15 cellular contexts compared by ENCODE assay signal in the genomic region with DNA sequence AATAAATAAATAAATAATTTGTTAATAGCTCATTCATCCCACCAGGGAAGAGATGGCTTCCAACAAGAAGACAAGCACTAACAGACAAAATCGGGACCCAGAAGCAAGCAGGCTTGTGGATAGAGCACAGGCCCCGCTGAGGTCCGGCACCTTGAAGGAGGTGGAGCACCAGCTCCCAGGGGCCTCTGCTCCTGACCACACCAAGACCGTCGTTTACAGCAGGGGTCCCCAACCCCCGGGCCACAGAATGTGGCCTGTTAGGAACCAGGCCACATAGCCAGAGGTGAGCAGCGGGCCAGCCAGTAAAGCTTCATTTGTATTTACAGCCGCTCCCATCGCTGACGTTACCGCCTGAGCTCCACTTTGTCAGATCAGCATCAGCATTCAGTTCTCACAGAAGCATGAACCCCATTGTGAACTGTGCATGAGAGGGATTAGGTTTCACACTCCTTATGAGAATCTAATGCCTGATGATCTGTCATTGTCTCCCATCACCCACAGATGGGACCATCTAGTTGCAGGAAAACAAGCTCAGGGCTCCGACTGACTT. TPM values are rescaled to one million over a fixed set of nuclear protein-coding genes. Genes with fewer than 3 reads are reported as not detected.
DNase-seq lines count a peak whose midpoint lies in the region; ATAC-seq and TF ChIP-seq lines count a peak whose summit lies in the region.
"Had no signal": no experiment of that assay in that cellular context is flagged by ENCODE, and none has a peak within 500 bp of the region (broad histone marks: within the 10 kb centered on the region; RNA-seq: fewer than 3 reads in every experiment).

No MANE protein-coding gene starts in this region.

- H3K27me3 ChIP-seq in ascending aorta (no peaks in the 10 kb centered on the region), esophagus muscularis mucosa (no peaks in the 10 kb centered on the region), psoas muscle (ENCODE audit: insufficient read depth in 3 of 3, low read length in 2 of 3) (no peaks in the 10 kb centered on the region), upper lobe of right lung (no peaks in the 10 kb centered on the region)

- no peak for TF ChIP-seq CTCF in ascending aorta (IDR thresholded peaks at IDR 0.05)
- no peak for TF ChIP-seq CTCF in esophagus muscularis mucosa (IDR thresholded peaks at IDR 0.05)
- no peak for TF ChIP-seq CTCF in psoas muscle (IDR thresholded peaks at IDR 0.05)
- no peak for TF ChIP-seq CTCF in upper lobe of right lung (IDR thresholded peaks at IDR 0.05)

- TF ChIP-seq POLR2A in esophagus muscularis mucosa (IDR thresholded peaks at IDR 0.05; ENCODE audit: low read depth): no peak

- no peak for TF ChIP-seq EP300 in esophagus muscularis mucosa (IDR thresholded peaks at IDR 0.05)

- H3K4me3 ChIP-seq in ascending aorta (no peak overlapping the region), esophagus muscularis mucosa (no peak overlapping the region), psoas muscle (no peak overlapping the region), upper lobe of right lung (no peak overlapping the region)
- H3K4me3 ChIP-seq: A549 had no signal

- ATAC-seq in psoas muscle (no peak), upper lobe of right lung (no peak), HG03432 (IDR thresholded peaks at IDR 0.05; ENCODE audit: unreplicated experiment) (no peak), GM21529 (IDR thresholded peaks at IDR 0.05; ENCODE audit: unreplicated experiment) (no peak)
- ATAC-seq: A549; CD8-positive, alpha-beta T cell had no signal

- no peaks in the 10 kb centered on the region for H3K36me3 ChIP-seq in ascending aorta
- no peaks in the 10 kb centered on the region for H3K36me3 ChIP-seq in esophagus muscularis mucosa
- no peaks in the 10 kb centered on the region for H3K36me3 ChIP-seq in psoas muscle (ENCODE audit: insufficient read depth in 1 of 2, low read depth in 1 of 2)
- H3K36me3 ChIP-seq in upper lobe of right lung: no peaks in the 10 kb centered on the region

- WGBS in esophagus muscularis mucosa: 93% methylated on average over 11 of the region's 12 CpGs
- 80 to 95% (median 95%) methylated on average over 12 of the region's 12 CpGs for WGBS in psoas muscle, 3 donors

- DNase-seq in ascending aorta (ENCODE audit: low spot score in 2 of 2): no peak
- no peak for DNase-seq in esophagus muscularis mucosa (ENCODE audit: extremely low spot score)
- DNase-seq in psoas muscle: peak in 1 of 2 donors; percentile 15
- peak; percentile 45 for DNase-seq in upper lobe of right lung
- no peak for DNase-seq in NCI-H1694 treated with DMSO at 0.1 percent for 48 hours (lab: John Stamatoyannopoulos, UW)
- DNase-seq: CD8-positive, alpha-beta T cell; COR-L47; DMS153; DMS79 treated with DMSO at 0.1 percent for 48 hours; EL; HCEC 1CT; IMR-90 had no signal

- intact Hi-C loops in ascending aorta (cut with DNase I) (loop anchor here (10.0 kb wide), 1 partner anchor 166 kb away; no protein-coding TSS in a partner anchor), esophagus muscularis mucosa (cut with DNase I) (no loop called here), psoas muscle (cut with DNase I) (no loop called here), upper lobe of right lung (cut with DNase I) (no loop called here)

- H3K27ac ChIP-seq in ascending aorta (peak overlapping the region; percentile 88 to 91), esophagus muscularis mucosa (replicated peaks in 1 of 4) (peak overlapping the region; percentile 74 to 83 (median 80)), psoas muscle (peak overlapping the region; percentile 83), upper lobe of right lung (no peak overlapping the region)
- H3K27ac ChIP-seq: A549 had no signal

- H3K9me3 ChIP-seq in ascending aorta: no peaks in the 10 kb centered on the region
- H3K9me3 ChIP-seq in esophagus muscularis mucosa: no peaks in the 10 kb centered on the region
- H3K9me3 ChIP-seq in psoas muscle: no peaks in the 10 kb centered on the region
- H3K9me3 ChIP-seq in upper lobe of right lung: no peaks in the 10 kb centered on the region
- H3K9me3 ChIP-seq: A549 had no signal

- H3K4me1 ChIP-seq in ascending aorta: peaks cover 30 to 48% of the 10 kb centered on the region in 2 donors
- H3K4me1 ChIP-seq in esophagus muscularis mucosa: peaks cover 23 to 52% (median 46%) of the 10 kb centered on the region in 4 donors
- peaks cover 27% of the 10 kb centered on the region for H3K4me1 ChIP-seq in psoas muscle
- H3K4me1 ChIP-seq in upper lobe of right lung: peaks cover 14% of the 10 kb centered on the region

RNA-seq across cellular contexts. Expression of a gene that starts 33.3 kb away (rescaled TPM):
- 186 TPM for total RNA-seq in ascending aorta
- total RNA-seq in esophagus muscularis mucosa: 100 to 1,000 TPM; 132 to 149 (median 147) TPM
- total RNA-seq in psoas muscle: 100 to 1,000 TPM; 125 to 144 (median 137) TPM
- 100 to 1,000 TPM in 1 of 3 donors, 10 to 100 TPM in 2; 52.5 to 159 (median 64.6) TPM for polyA plus RNA-seq in psoas muscle
- total RNA-seq in upper lobe of right lung: 127 TPM
